Comparison of ENCODE assay signal across 8 cellular contexts in the genomic region with DNA sequence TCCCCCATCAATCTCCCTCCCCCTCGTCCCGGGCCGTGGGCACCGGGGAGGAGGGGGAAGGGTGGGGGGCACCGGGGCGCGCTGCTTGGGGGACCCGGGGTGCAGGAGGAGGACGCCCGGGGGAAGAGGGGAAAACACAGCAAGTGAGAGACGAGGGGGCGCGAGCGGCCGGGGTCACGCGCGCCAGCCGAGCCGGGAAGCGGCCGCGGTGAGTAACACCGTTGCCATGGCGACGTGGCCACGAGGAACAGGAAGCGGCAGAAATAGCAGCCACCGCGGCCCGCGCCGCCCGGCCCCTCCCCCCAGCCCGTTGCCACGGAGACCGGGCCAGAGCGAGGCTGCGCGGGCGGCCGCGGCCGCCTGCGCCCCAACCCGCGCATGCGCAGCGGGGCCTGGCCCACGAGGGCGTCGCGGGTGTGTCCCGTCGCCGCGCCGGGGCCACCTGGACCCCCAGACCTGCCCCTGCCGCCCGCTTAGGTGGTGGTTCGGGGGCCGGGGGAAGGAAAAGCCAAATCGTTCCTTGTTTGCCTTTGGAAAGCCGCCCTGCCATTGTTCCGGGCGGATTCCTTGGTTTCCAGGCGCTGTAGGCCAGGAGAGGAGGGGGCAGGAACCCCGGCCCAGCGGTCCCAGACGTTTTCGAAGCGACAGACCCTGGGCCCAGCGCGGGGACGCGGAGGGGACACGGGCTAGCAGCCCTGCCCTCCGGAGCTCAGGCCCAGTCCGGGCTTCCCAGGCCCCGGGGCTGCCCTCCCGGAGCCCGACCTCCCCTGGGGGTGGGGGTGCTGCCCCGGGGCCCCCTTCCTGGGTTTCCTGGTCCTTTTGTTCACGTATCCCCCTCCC.
A peak's percentile ranks its signal among the peaks of the same experiment; 100 is the strongest.
DNase-seq lines count a peak whose midpoint lies in the region; TF ChIP-seq lines count a peak whose summit lies in the region.

No MANE protein-coding gene starts in this region.

- peak overlapping the region; percentile 100 for H3K27ac ChIP-seq in neutrophil
- H3K27ac ChIP-seq in subcutaneous abdominal adipose tissue (ENCODE audit: low read depth, low read length) = peak overlapping the region; percentile 98

- no peaks in the 10 kb centered on the region; the same call in 1 of the 2 replicates for H3K27me3 Mint-ChIP-seq in HFFc6 (ENCODE audit: insufficient read depth)
- H3K27me3 Mint-ChIP-seq in activated naive CD4-positive, alpha-beta T cell treated with anti-CD3 and anti-CD28 coated beads, Interleukin-2, amount 10 ng/mL, durations not matched to agents 7 days and 5 days = peaks cover 13% of the 10 kb centered on the region

- H3K9me3 ChIP-seq in neutrophil (no peaks in the 10 kb centered on the region), subcutaneous abdominal adipose tissue (ENCODE audit: control insufficient read depth in 5 of 5, low read length in 5 of 5) (no peaks in the 10 kb centered on the region)

- peak overlapping the region; percentile 4 to 95 (median 91) for H3K9ac ChIP-seq in subcutaneous abdominal adipose tissue (ENCODE audit: low read length in 5 of 5)

- peaks cover 29% of the 10 kb centered on the region for H3K4me1 Mint-ChIP-seq in HFFc6 (ENCODE audit: low read depth)
- peaks cover 28% of the 10 kb centered on the region for H3K4me1 Mint-ChIP-seq in activated naive CD4-positive, alpha-beta T cell treated with anti-CD3 and anti-CD28 coated beads, Interleukin-2, amount 10 ng/mL, durations not matched to agents 7 days and 5 days

- peak overlapping the region; percentile 81 for H3K4me3 Mint-ChIP-seq in HFFc6
- peak overlapping the region; percentile 80 for H3K4me3 Mint-ChIP-seq in activated naive CD4-positive, alpha-beta T cell treated with anti-CD3 and anti-CD28 coated beads, Interleukin-2, amount 10 ng/mL, durations not matched to agents 7 days and 5 days

- DNase-seq in GM04503 (ENCODE audit: low read depth) (peak; percentile 62), HFFc6 (peak; percentile 95), NB4 (ENCODE audit: low read depth) (peak; percentile 95), SK-MEL-5 (ENCODE audit: low read depth, low spot score) (peak; percentile 97), germinal center (ENCODE audit: low spot score) (peak; percentile 97)
- peak; percentile 97 for DNase-seq in activated naive CD4-positive, alpha-beta T cell treated with anti-CD3 and anti-CD28 coated beads, Interleukin-2, amount 10 ng/mL, durations not matched to agents 7 days and 5 days

- CTCF ChIA-PET in activated naive CD4-positive, alpha-beta T cell treated with anti-CD3 and anti-CD28 coated beads, Interleukin-2, amount 10 ng/mL, durations not matched to agents 7 days and 5 days (lab: Charles Lee) = no interaction called here

- H3K36me3 ChIP-seq in neutrophil (no peaks in the 10 kb centered on the region), subcutaneous abdominal adipose tissue (ENCODE audit: control insufficient read depth in 5 of 5, insufficient read depth in 5 of 5, low read length in 5 of 5) (no peaks in the 10 kb centered on the region)

- H3K36me3 Mint-ChIP-seq in HFFc6 (ENCODE audit: low read depth) = peaks cover 12% of the 10 kb centered on the region
- H3K36me3 Mint-ChIP-seq in activated naive CD4-positive, alpha-beta T cell treated with anti-CD3 and anti-CD28 coated beads, Interleukin-2, amount 10 ng/mL, durations not matched to agents 7 days and 5 days = peaks cover 8% of the 10 kb centered on the region

- peak; percentile 53 for TF ChIP-seq POLR2A in NB4 (IDR thresholded peaks at IDR 0.05; ENCODE audit: extremely low read depth, insufficient read length)

- H3K4me1 ChIP-seq in neutrophil (ENCODE audit: control insufficient read depth in 1 of 2, insufficient read depth in 1 of 2, low read depth in 1 of 2, low read length in 1 of 2) (peaks cover 34 to 43% of the 10 kb centered on the region in 2 experiments), subcutaneous abdominal adipose tissue (ENCODE audit: control insufficient read depth in 5 of 5, insufficient read depth in 5 of 5, low read length in 5 of 5) (peaks cover 2 to 45% (median 23%) of the 10 kb centered on the region in 5 donors)

- peaks cover 12% of the 10 kb centered on the region for H3K9me3 Mint-ChIP-seq in HFFc6
- H3K9me3 Mint-ChIP-seq in activated naive CD4-positive, alpha-beta T cell treated with anti-CD3 and anti-CD28 coated beads, Interleukin-2, amount 10 ng/mL, durations not matched to agents 7 days and 5 days = peaks cover 10% of the 10 kb centered on the region

- H3K4me3 ChIP-seq in NB4 (ENCODE audit: low read depth, low read length) (peak overlapping the region; percentile 44), neutrophil (ENCODE audit: low read depth in 1 of 2, low read length in 1 of 2) (peak overlapping the region; percentile 77 to 84), subcutaneous abdominal adipose tissue (ENCODE audit: low read depth in 1 of 5, low read length in 5 of 5) (peak overlapping the region in 4 of 5 donors; percentile 54 to 73 (median 58))

- peak overlapping the region; percentile 99 for H3K27ac Mint-ChIP-seq in HFFc6
- peak overlapping the region; percentile 96 for H3K27ac Mint-ChIP-seq in activated naive CD4-positive, alpha-beta T cell treated with anti-CD3 and anti-CD28 coated beads, Interleukin-2, amount 10 ng/mL, durations not matched to agents 7 days and 5 days

- H3K27me3 ChIP-seq in neutrophil (no peaks in the 10 kb centered on the region), subcutaneous abdominal adipose tissue (ENCODE audit: control insufficient read depth in 5 of 5, insufficient read depth in 4 of 5, low read length in 5 of 5) (no peaks in the 10 kb centered on the region)

- TF ChIP-seq CTCF in HFFc6 (IDR thresholded peaks at IDR 0.05) (no peak), NB4 (IDR thresholded peaks at IDR 0.05; ENCODE audit: low read depth, low read length) (no peak), neutrophil (IDR thresholded peaks at IDR 0.05) (peak; percentile 46)

- in situ Hi-C loops in SK-MEL-5 (cut with HindIII; ENCODE audit: low pct_unique_long_range_greater_than_20kb, low sequenced_read_pairs) = no loop called here

Comparison
In these comparisons a context has a peak if more than half of its experiments do, and no peak if none do; other contexts are left out.
1. Peak in every context shown above with its lines: DNase-seq, H3K4me3 ChIP-seq and H3K27ac ChIP-seq.